16 cellular contexts compared by ENCODE assay signal in genomic region chr1:231965615-231966014, GRCh38.
DNase-seq lines count a peak whose midpoint lies in the region; ATAC-seq, FAIRE-seq and TF ChIP-seq lines count a peak whose summit lies in the region.
"Had no signal": no experiment of that assay in that cellular context is flagged by ENCODE, and none has a peak within 500 bp of the region (broad histone marks: within the 10 kb centered on the region; RNA-seq: fewer than 3 reads in every experiment).

No MANE protein-coding gene starts in this region.

- H3K4ac ChIP-seq in IMR-90 (ENCODE audit: low read depth, low read length): no peak overlapping the region
- no peak overlapping the region for H3K4ac ChIP-seq in trophoblast cell (ENCODE audit: low read depth, low read length)

- TF ChIP-seq CTCF in CD8-positive, alpha-beta T cell (IDR thresholded peaks at IDR 0.05): no peak
- TF ChIP-seq CTCF in IMR-90 (conservative IDR thresholded peaks at IDR 0.05; ENCODE audit: low read depth, low read length) (no peak), K562 (IDR thresholded peaks at IDR 0.05 in 2 of 3, conservative IDR thresholded peaks at IDR 0.05 in 1 of 3; ENCODE audit: insufficient read depth in 2 of 3, low read depth in 1 of 3, low read length in 3 of 3) (no peak), heart left ventricle (IDR thresholded peaks at IDR 0.05) (no peak)

- no peaks in the 10 kb centered on the region for H3K27me3 ChIP-seq in CD8-positive, alpha-beta T cell (ENCODE audit: insufficient read depth, low read length)
- H3K27me3 ChIP-seq in IMR-90 (ENCODE audit: control insufficient read depth, insufficient read depth, low read length) (no peaks in the 10 kb centered on the region), K562 (ENCODE audit: control insufficient read depth in 2 of 2, insufficient read depth in 2 of 2, low read length in 2 of 2) (no peaks in the 10 kb centered on the region), trophoblast cell (ENCODE audit: insufficient read depth, low read length) (no peaks in the 10 kb centered on the region), heart left ventricle (no peaks in the 10 kb centered on the region)
- H3K27me3 ChIP-seq: BLaER1 had no signal

- ATAC-seq in CD8-positive, alpha-beta T cell: no peak
- ATAC-seq in IMR-90 (ENCODE audit: low read depth) (no peak), K562 (no peak), GM18511 (IDR thresholded peaks at IDR 0.05; ENCODE audit: unreplicated experiment) (no peak), heart left ventricle (no peak)
- ATAC-seq: HCT116 had no signal

- H3K27me3 Mint-ChIP-seq in CD8-positive, alpha-beta T cell (ENCODE audit: low read depth): no peaks in the 10 kb centered on the region
- H3K27me3 Mint-ChIP-seq: CD4-positive, CD25-positive, alpha-beta regulatory T cell had no signal

- H4K91ac ChIP-seq in IMR-90 (ENCODE audit: insufficient read depth, low read depth, low read length) (no peak overlapping the region), trophoblast cell (ENCODE audit: low read depth, low read length) (no peak overlapping the region)

- no peak overlapping the region for H4K12ac ChIP-seq in trophoblast cell (ENCODE audit: low read depth, low read length)

- H3K18ac ChIP-seq in IMR-90 (ENCODE audit: low read depth, low read length): no peak overlapping the region
- H3K18ac ChIP-seq in trophoblast cell (ENCODE audit: low read length): peak overlapping the region; percentile 27

- no peaks in the 10 kb centered on the region for H3K9me3 Mint-ChIP-seq in CD8-positive, alpha-beta T cell

- BruUV-seq in IMR-90 (replicated peaks; lab: Mats Ljungman, UMichigan) (no TSS peak), K562 (replicated peaks; lab: Mats Ljungman, UMichigan) (no TSS peak)

- no peaks in the 10 kb centered on the region for H3K4me1 ChIP-seq in CD8-positive, alpha-beta T cell (ENCODE audit: insufficient read depth, low read length)
- no peaks in the 10 kb centered on the region for H3K4me1 ChIP-seq in IMR-90 (ENCODE audit: control insufficient read depth, insufficient read depth, low read length)
- H3K4me1 ChIP-seq in K562 (replicated peaks in 1 of 2; ENCODE audit: control insufficient read depth in 2 of 2, insufficient read depth in 2 of 2, low read length in 2 of 2): no peaks in the 10 kb centered on the region
- H3K4me1 ChIP-seq in trophoblast cell (ENCODE audit: control insufficient read depth in 1 of 2, insufficient read depth in 2 of 2, low read length in 2 of 2): peaks cover 3% of the 10 kb centered on the region in 2 experiments
- H3K4me1 ChIP-seq in heart left ventricle: peaks cover 0 to 4% (median 0%) of the 10 kb centered on the region in 12 donors
- H3K4me1 ChIP-seq: BLaER1 had no signal

- in situ Hi-C loops in IMR-90 (cut with MboI; ENCODE audit: low sequenced_read_pairs) (no loop called here), K562 (cut with MboI) (no loop called here), ACHN (cut with HindIII; ENCODE audit: low pct_ligation_motif_present, low pct_unique_long_range_greater_than_20kb, low sequenced_read_pairs) (no loop called here)

- H2AK9ac ChIP-seq in IMR-90 (replicated peaks; ENCODE audit: low read depth, low read length, poor library complexity): no peak overlapping the region

- no peak for TF ChIP-seq EP300 in K562 (IDR thresholded peaks at IDR 0.05; ENCODE audit: low read length)

- no peak overlapping the region for H2BK5ac ChIP-seq in IMR-90 (ENCODE audit: low read depth, low read length, poor library complexity, severe bottlenecking)
- no peak overlapping the region for H2BK5ac ChIP-seq in trophoblast cell (ENCODE audit: low read depth, low read length, poor library complexity)

- no peaks in the 10 kb centered on the region for H3K36me3 ChIP-seq in CD8-positive, alpha-beta T cell (ENCODE audit: insufficient read depth, low read length)
- H3K36me3 ChIP-seq in IMR-90 (ENCODE audit: control insufficient read depth, insufficient read depth, low read length) (no peaks in the 10 kb centered on the region), K562 (ENCODE audit: control insufficient read depth, insufficient read depth, low read length) (no peaks in the 10 kb centered on the region), trophoblast cell (ENCODE audit: control insufficient read depth in 1 of 2, insufficient read depth in 2 of 2, low read length in 2 of 2) (no peaks in the 10 kb centered on the region), heart left ventricle (no peaks in the 10 kb centered on the region)
- H3K36me3 ChIP-seq: BLaER1 had no signal

- no peak overlapping the region for H3K4me3 Mint-ChIP-seq in CD8-positive, alpha-beta T cell
- H3K4me3 Mint-ChIP-seq: CD4-positive, CD25-positive, alpha-beta regulatory T cell had no signal

- peaks cover 39% of the 10 kb centered on the region for H3K36me3 Mint-ChIP-seq in CD8-positive, alpha-beta T cell

- H4K20me1 ChIP-seq in IMR-90 (ENCODE audit: insufficient read depth, low read length) (no peaks in the 10 kb centered on the region), K562 (replicated peaks; ENCODE audit: control insufficient read depth, insufficient read depth, low read length) (no peaks in the 10 kb centered on the region)
- H4K20me1 ChIP-seq: BLaER1 had no signal

- no peak overlapping the region for H3K4me3 ChIP-seq in CD8-positive, alpha-beta T cell (ENCODE audit: low read depth, low read length)
- H3K4me3 ChIP-seq in IMR-90 (ENCODE audit: insufficient read depth, low read depth, low read length): no peak overlapping the region
- H3K4me3 ChIP-seq in K562: no peak overlapping the region
- H3K4me3 ChIP-seq in trophoblast cell (ENCODE audit: low read depth, low read length): no peak overlapping the region
- H3K4me3 ChIP-seq in heart left ventricle: no peak overlapping the region
- H3K4me3 ChIP-seq: BLaER1 had no signal

- H2BK20ac ChIP-seq in IMR-90 (ENCODE audit: low read depth, low read length): no peak overlapping the region

- H3K4me1 Mint-ChIP-seq in CD8-positive, alpha-beta T cell (ENCODE audit: low read depth): peaks cover 3% of the 10 kb centered on the region

- no peak overlapping the region for H3K27ac ChIP-seq in CD8-positive, alpha-beta T cell (ENCODE audit: low read depth, low read length)
- H3K27ac ChIP-seq in IMR-90 (ENCODE audit: insufficient read depth, low read length) (no peak overlapping the region), K562 (ENCODE audit: extremely low read depth, low read depth, low read length) (no peak overlapping the region), trophoblast cell (ENCODE audit: low read depth, low read length) (no peak overlapping the region), heart left ventricle (no peak overlapping the region)
- H3K27ac ChIP-seq: BLaER1 had no signal

- H3K4me2 ChIP-seq in IMR-90 (ENCODE audit: low read depth, low read length) (no peak overlapping the region), K562 (ENCODE audit: insufficient read depth, low read length) (no peak overlapping the region), trophoblast cell (ENCODE audit: low read length) (no peak overlapping the region)
- H3K4me2 ChIP-seq: BLaER1 had no signal

- TF ChIP-seq RAD21 in IMR-90 (IDR thresholded peaks at IDR 0.05; ENCODE audit: low read length): no peak
- TF ChIP-seq RAD21 in K562 (CRISPR knock-in tag; conservative IDR thresholded peaks at IDR 0.05 in 1 of 2, IDR thresholded peaks at IDR 0.05 in 1 of 2): no peak

- H3K23ac ChIP-seq in IMR-90 (ENCODE audit: low read depth, low read length) (no peak overlapping the region), trophoblast cell (ENCODE audit: low read length) (peak overlapping the region; percentile 13)

- no peak overlapping the region for H2AK5ac ChIP-seq in IMR-90 (ENCODE audit: low read depth, low read length)
- H2AK5ac ChIP-seq in trophoblast cell (ENCODE audit: low read length): peak overlapping the region; percentile 24

- H3K9ac ChIP-seq in IMR-90 (ENCODE audit: low read depth, low read length) (no peak overlapping the region), K562 (ENCODE audit: insufficient read depth in 1 of 2, low read depth in 2 of 2, low read length in 2 of 2) (no peak overlapping the region), trophoblast cell (ENCODE audit: low read length) (no peak overlapping the region)
- H3K9ac ChIP-seq: BLaER1 had no signal

- no peaks in the 10 kb centered on the region for H3K9me3 ChIP-seq in CD8-positive, alpha-beta T cell (ENCODE audit: low read length)
- no peaks in the 10 kb centered on the region for H3K9me3 ChIP-seq in IMR-90 (ENCODE audit: control insufficient read depth, insufficient read depth, low read length)
- no peaks in the 10 kb centered on the region for H3K9me3 ChIP-seq in K562 (replicated peaks; ENCODE audit: control insufficient read depth, insufficient read depth, low read depth, low read length)
- peaks cover 2% of the 10 kb centered on the region for H3K9me3 ChIP-seq in trophoblast cell (ENCODE audit: insufficient read depth, low read depth, low read length)
- no peaks in the 10 kb centered on the region for H3K9me3 ChIP-seq in heart left ventricle
- H3K9me3 ChIP-seq: BLaER1 had no signal

- no peak for FAIRE-seq in K562 (lab: Jason Lieb, UNC)
- FAIRE-seq: GM12892, GM19239, H54 had no signal

- H3K14ac ChIP-seq in IMR-90 (replicated peaks; ENCODE audit: low read depth, low read length) (no peak overlapping the region), trophoblast cell (ENCODE audit: low read length) (no peak overlapping the region)

- H3K56ac ChIP-seq in IMR-90 (ENCODE audit: extremely low read depth, insufficient read depth, low read length): no peak overlapping the region

- intact Hi-C loops in CD8-positive, alpha-beta T cell (cut with DNase I, micrococcal nuclease): no loop called here
- intact Hi-C loops in IMR-90 (cut with micrococcal nuclease) (no loop called here), K562 (cut with micrococcal nuclease) (no loop called here), heart left ventricle (cut with DNase I) (no loop called here)

- H2BK120ac ChIP-seq in IMR-90 (ENCODE audit: low read depth, low read length) (no peak overlapping the region), trophoblast cell (ENCODE audit: insufficient read depth, low read length, poor library complexity) (no peak overlapping the region)

- H3K9me1 ChIP-seq in IMR-90 (ENCODE audit: insufficient read depth, low read length) (no peaks in the 10 kb centered on the region), K562 (ENCODE audit: control insufficient read depth, insufficient read depth, low read length) (no peaks in the 10 kb centered on the region)

- no peaks in the 10 kb centered on the region for H3K79me1 ChIP-seq in IMR-90 (ENCODE audit: low read depth in 1 of 2, low read length in 2 of 2)
- no peaks in the 10 kb centered on the region for H3K79me1 ChIP-seq in trophoblast cell (ENCODE audit: low read length)

- peak overlapping the region; percentile 33 for H2BK12ac ChIP-seq in trophoblast cell (ENCODE audit: low read length)

- no peak overlapping the region for H2BK15ac ChIP-seq in IMR-90 (ENCODE audit: low read depth, low read length)

- H2AFZ ChIP-seq in IMR-90 (replicated peaks; ENCODE audit: low read length, poor library complexity) (no peak overlapping the region), K562 (ENCODE audit: low read depth, low read length) (no peak overlapping the region), trophoblast cell (ENCODE audit: insufficient read depth, low read length, poor library complexity) (no peak overlapping the region)

- POLR2A ChIA-PET in CD8-positive, alpha-beta T cell (lab: Charles Lee): no interaction called here
- POLR2A ChIA-PET in IMR-90 (lab: Charles Lee; ENCODE audit: unreplicated experiment): no interaction called here
- POLR2A ChIA-PET in K562 (lab: Yijun Ruan, JAX): no interaction called here

- no peak for TF ChIP-seq POLR2A in IMR-90 (IDR thresholded peaks at IDR 0.05; ENCODE audit: low read depth, low read length)
- no peak for TF ChIP-seq POLR2A in K562 (conservative IDR thresholded peaks at IDR 0.05)
- no peak for TF ChIP-seq POLR2A in heart left ventricle (IDR thresholded peaks at IDR 0.05)

- CTCF ChIA-PET in CD8-positive, alpha-beta T cell (lab: Charles Lee): no interaction called here
- CTCF ChIA-PET in IMR-90 (lab: Yijun Ruan, JAX): interaction anchor here (1.0 kb wide), 1 partner anchor 17 kb away, joined by 3 read pairs; no protein-coding TSS in a partner anchor
- CTCF ChIA-PET in K562 (lab: Yijun Ruan, JAX; ENCODE audit: low intra/inter-chr PET ratio): no interaction called here

- dilution Hi-C loops in IMR-90 (cut with HindIII; ENCODE audit: low sequenced_read_pairs, unreplicated experiment): no loop called here

- 100% methylated on average over 1 of the region's 2 CpGs; no CpG with 5 or more reads in 1 of the 2 experiments for WGBS in IMR-90 (ENCODE audit: extremely low coverage in 2 of 2, insufficient read length in 1 of 2), 2 experiments
- WGBS in K562 (ENCODE audit: insufficient coverage, low coverage, missing lambda C conversion rate): 0% methylated on average over 2 of the region's 2 CpGs
- no CpG with 5 or more reads among the region's 2 CpGs for WGBS in trophoblast cell (ENCODE audit: extremely low coverage, insufficient coverage, insufficient read length)
- WGBS in heart left ventricle, 4 donors: 92 to 96% (median 95%) methylated on average over 2 of the region's 2 CpGs

- no peak overlapping the region for H4K5ac ChIP-seq in IMR-90 (ENCODE audit: low read depth, low read length)

- H3K27ac Mint-ChIP-seq in CD8-positive, alpha-beta T cell: peak overlapping the region; percentile 49

- no peaks in the 10 kb centered on the region for H3K79me2 ChIP-seq in K562 (ENCODE audit: control insufficient read depth, insufficient read depth, low read length)
- no peaks in the 10 kb centered on the region for H3K79me2 ChIP-seq in trophoblast cell (ENCODE audit: control insufficient read depth, insufficient read depth, low read length, poor library complexity)

- H4K8ac ChIP-seq in IMR-90 (ENCODE audit: low read depth in 2 of 2, low read length in 2 of 2): no peak overlapping the region
- no peak overlapping the region for H4K8ac ChIP-seq in trophoblast cell (ENCODE audit: low read depth, low read length)

- no peak for DNase-seq in CD8-positive, alpha-beta T cell
- DNase-seq in IMR-90: no peak
- no peak for DNase-seq in K562 (ENCODE audit: extremely low read depth in 1 of 4, low spot score in 3 of 4)
- no peak for DNase-seq in trophoblast cell
- DNase-seq in heart left ventricle: no peak
- DNase-seq in ACHN: no peak
- DNase-seq: CD4-positive, CD25-positive, alpha-beta regulatory T cell; DND-41; GDM1; KG1 had no signal
